Comparison of ENCODE assay signal across 8 cellular contexts in the genomic region with DNA sequence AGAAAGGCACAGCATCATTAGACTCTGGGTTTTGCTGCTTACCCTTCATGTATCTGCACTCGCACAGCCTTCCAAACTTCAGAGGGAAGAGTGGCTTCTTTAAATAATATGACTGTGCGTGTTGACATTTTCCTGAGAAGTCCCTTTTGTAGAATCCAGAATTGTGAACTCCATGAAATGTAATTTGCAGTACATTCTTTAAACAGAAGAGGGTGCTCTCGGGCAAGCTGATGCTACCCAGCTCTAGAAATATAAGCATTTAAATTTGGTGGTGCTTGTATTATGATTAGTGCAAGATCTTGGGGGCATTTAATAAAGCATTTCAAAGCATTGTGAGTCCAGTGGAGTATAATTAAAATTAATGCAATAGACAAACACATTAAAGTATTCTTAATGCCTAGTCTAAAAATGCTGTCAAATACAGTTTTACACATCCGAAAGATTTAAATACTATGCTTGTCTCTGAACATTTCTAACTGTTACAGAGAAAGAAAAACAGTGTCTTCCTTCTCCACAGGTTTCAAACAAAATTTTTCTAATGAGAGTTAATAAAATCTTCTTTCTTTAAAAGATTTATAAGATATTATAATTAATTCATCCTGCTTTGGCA. TPM values are rescaled to one million over a fixed set of nuclear protein-coding genes. Genes with fewer than 3 reads are reported as not detected.
DNase-seq lines count a peak whose midpoint lies in the region; TF ChIP-seq lines count a peak whose summit lies in the region.

No MANE protein-coding gene starts in this region.

- intact Hi-C loops in spleen (cut with DNase I; ENCODE audit: low total_unique reads), result no loop called here

- no peaks in the 10 kb centered on the region for H3K9me3 ChIP-seq in spleen
- H3K9me3 ChIP-seq in effector memory CD4-positive, alpha-beta T cell (ENCODE audit: control insufficient read depth, low read length), result no peaks in the 10 kb centered on the region

- no peaks in the 10 kb centered on the region for H3K36me3 ChIP-seq in GM06990 (ENCODE audit: control insufficient read depth, insufficient read depth, low read length)
- peaks cover 0 to 6% (median 0%) of the 10 kb centered on the region in 6 donors for H3K36me3 ChIP-seq in spleen
- no peaks in the 10 kb centered on the region for H3K36me3 ChIP-seq in effector memory CD4-positive, alpha-beta T cell (ENCODE audit: control insufficient read depth, insufficient read depth, low read length)

- no peak for TF ChIP-seq POLR2A in spleen (IDR thresholded peaks at IDR 0.05)

- no peak overlapping the region for H3K27ac Mint-ChIP-seq in activated CD4-positive, alpha-beta memory T cell treated with anti-CD3 and anti-CD28 coated beads, Interleukin-2, amount 10 ng/mL, durations not matched to agents 7 days and 5 days

- no peaks in the 10 kb centered on the region for H3K36me3 Mint-ChIP-seq in activated CD4-positive, alpha-beta memory T cell treated with anti-CD3 and anti-CD28 coated beads, Interleukin-2, amount 10 ng/mL, durations not matched to agents 7 days and 5 days (ENCODE audit: low read depth)

- H3K27ac ChIP-seq in spleen, result no peak overlapping the region
- H3K27ac ChIP-seq in effector memory CD4-positive, alpha-beta T cell (ENCODE audit: insufficient read depth, low read length, poor library complexity, severe bottlenecking), result no peak overlapping the region

- CTCF ChIA-PET in activated CD4-positive, alpha-beta memory T cell treated with anti-CD3 and anti-CD28 coated beads, Interleukin-2, amount 10 ng/mL, durations not matched to agents 7 days and 5 days (lab: Charles Lee), result interaction anchor here (1.0 to 1.5 kb wide), 3 partner anchors 9 to 128 kb away, joined by 3 to 7 read pairs (median 3); no protein-coding TSS in a partner anchor

- H3K4me3 ChIP-seq in GM06990 (replicated peaks; ENCODE audit: low read depth, low read length) (no peak overlapping the region), spleen (no peak overlapping the region)
- H3K4me3 ChIP-seq in effector memory CD4-positive, alpha-beta T cell (ENCODE audit: insufficient read depth, low read depth, low read length, poor library complexity, severe bottlenecking), result no peak overlapping the region

- no peaks in the 10 kb centered on the region for H3K4me1 ChIP-seq in spleen
- no peaks in the 10 kb centered on the region for H3K4me1 ChIP-seq in effector memory CD4-positive, alpha-beta T cell (ENCODE audit: control insufficient read depth, insufficient read depth, low read length, poor library complexity, severe bottlenecking)

- H3K4me3 Mint-ChIP-seq in activated CD4-positive, alpha-beta memory T cell treated with anti-CD3 and anti-CD28 coated beads, Interleukin-2, amount 10 ng/mL, durations not matched to agents 7 days and 5 days, result no peak overlapping the region

- H3K4me1 Mint-ChIP-seq in activated CD4-positive, alpha-beta memory T cell treated with anti-CD3 and anti-CD28 coated beads, Interleukin-2, amount 10 ng/mL, durations not matched to agents 7 days and 5 days, result no peaks in the 10 kb centered on the region

- H3K27me3 Mint-ChIP-seq in activated CD4-positive, alpha-beta memory T cell treated with anti-CD3 and anti-CD28 coated beads, Interleukin-2, amount 10 ng/mL, durations not matched to agents 7 days and 5 days, result no peaks in the 10 kb centered on the region

- no peaks in the 10 kb centered on the region for H3K9me3 Mint-ChIP-seq in activated CD4-positive, alpha-beta memory T cell treated with anti-CD3 and anti-CD28 coated beads, Interleukin-2, amount 10 ng/mL, durations not matched to agents 7 days and 5 days

- 31 to 39% (median 34%) methylated on average over 4 of the region's 4 CpGs for WGBS in spleen, 5 donors

- TF ChIP-seq CTCF in GM06990 (IDR thresholded peaks at IDR 0.05; ENCODE audit: insufficient read depth, low read length, poor library complexity, severe bottlenecking), result peak; percentile 73
- peak in 10 of 11 experiments; percentile 5 to 61 (median 38) for TF ChIP-seq CTCF in spleen (IDR thresholded peaks at IDR 0.05 in 8 of 11, conservative IDR thresholded peaks at IDR 0.05 in 3 of 11)

- H3K27me3 ChIP-seq in GM06990 (replicated peaks; ENCODE audit: control insufficient read depth, insufficient read depth, low read length), result no peaks in the 10 kb centered on the region; the same call in none of the 2 replicates
- H3K27me3 ChIP-seq in spleen (replicated peaks in 1 of 7), result no peaks in the 10 kb centered on the region
- H3K27me3 ChIP-seq in effector memory CD4-positive, alpha-beta T cell (replicated peaks; ENCODE audit: control insufficient read depth, insufficient read depth, low read length, poor library complexity, severe bottlenecking), result no peaks in the 10 kb centered on the region

- POLR2A ChIA-PET in activated CD4-positive, alpha-beta memory T cell treated with anti-CD3 and anti-CD28 coated beads, Interleukin-2, amount 10 ng/mL, durations not matched to agents 7 days and 5 days (lab: Charles Lee), result interaction anchor here (0.7 kb wide), 1 partner anchor 363 kb away, joined by 3 read pairs; no protein-coding TSS in a partner anchor

- peak; percentile 54 for DNase-seq in A172 (ENCODE audit: low spot score)
- no peak for DNase-seq in GM06990 (ENCODE audit: extremely low read depth, insufficient read length)
- peak; percentile 31 for DNase-seq in MV-4-11 (lab: John Stamatoyannopoulos, UW)
- DNase-seq in T1000 (lab: John Stamatoyannopoulos, UW), result peak; percentile 8
- DNase-seq in glomerular endothelial cell (ENCODE audit: extremely low read depth, low read depth, low spot score), result peak; percentile 45
- DNase-seq in spleen, result no peak
- no peak for DNase-seq in activated CD4-positive, alpha-beta memory T cell treated with anti-CD3 and anti-CD28 coated beads, Interleukin-2, amount 10 ng/mL, durations not matched to agents 7 days and 5 days
- DNase-seq in effector memory CD4-positive, alpha-beta T cell, result no peak

RNA-seq across cellular contexts. Expression of a gene that starts 17.3 kb away (rescaled TPM):
- total RNA-seq in A172 (2014; rRNA removed; shearing (Covaris generic)), result 0.62 TPM in 1 of 2 replicates, not detected in the other
- total RNA-seq in glomerular endothelial cell (0.29 TPM in 1 of 2 replicates, not detected in the other), spleen (1 to 10 TPM in 3 of 7 donors, under 1 TPM in 3, not detected in 1; 0.70 to 4.7 (median 1.1) TPM)
- polyA plus RNA-seq in spleen, result 1 to 10 TPM in 1 of 3 donors, under 1 TPM in 2; 0.06 to 1.1 (median 0.35) TPM
- not detected for total RNA-seq in activated CD4-positive, alpha-beta memory T cell treated with anti-CD3 and anti-CD28 coated beads, Interleukin-2, amount 10 ng/mL, durations not matched to agents 7 days and 5 days

Comparison
In these comparisons a context has a peak if more than half of its experiments do, and no peak if none do; other contexts are left out.
1. DNase-seq: peak in A172 (single experiment), MV-4-11 (single experiment), T1000 (single experiment) and glomerular endothelial cell (single experiment); none in GM06990 (single experiment), spleen (single experiment), activated CD4-positive, alpha-beta memory T cell treated with anti-CD3 and anti-CD28 coated beads, Interleukin-2, amount 10 ng/mL, durations not matched to agents 7 days and 5 days (single experiment) and effector memory CD4-positive, alpha-beta T cell (0 of 3).